ENCODE assay signal across 16 cellular contexts in genomic region chr5:133883916-133884315, GRCh38.
DNase-seq lines count a peak whose midpoint lies in the region; FAIRE-seq and TF ChIP-seq lines count a peak whose summit lies in the region.
"Had no signal": no experiment of that assay in that cellular context is flagged by ENCODE, and none has a peak within 500 bp of the region (broad histone marks: within the 10 kb centered on the region; RNA-seq: fewer than 3 reads in every experiment).

No MANE protein-coding gene starts in this region.

- H3K4me2 ChIP-seq in BLaER1 = peak overlapping the region; percentile 83
- H3K4me2 ChIP-seq: GM23338 had no signal

- H3K27ac ChIP-seq in BLaER1 (peak overlapping the region; percentile 69), sigmoid colon (no peak overlapping the region), tibial artery (no peak overlapping the region)

- no peaks in the 10 kb centered on the region for H3K9me3 ChIP-seq in BLaER1
- no peaks in the 10 kb centered on the region for H3K9me3 ChIP-seq in sigmoid colon
- no peaks in the 10 kb centered on the region for H3K9me3 ChIP-seq in tibial artery

- H3K36me3 ChIP-seq in BLaER1 (no peaks in the 10 kb centered on the region), sigmoid colon (no peaks in the 10 kb centered on the region), tibial artery (no peaks in the 10 kb centered on the region)

- peaks cover 25% of the 10 kb centered on the region for H3K4me1 Mint-ChIP-seq in chondrocyte (ENCODE audit: low read depth)
- peaks cover 66% of the 10 kb centered on the region for H3K4me1 Mint-ChIP-seq in nephron
- H3K4me1 Mint-ChIP-seq: GM23338 had no signal

- no peaks in the 10 kb centered on the region for H3K27me3 ChIP-seq in BLaER1
- no peaks in the 10 kb centered on the region for H3K27me3 ChIP-seq in sigmoid colon
- no peaks in the 10 kb centered on the region for H3K27me3 ChIP-seq in tibial artery

- H3K4me3 Mint-ChIP-seq in chondrocyte (ENCODE audit: unreplicated experiment) (no peak overlapping the region), nephron (no peak overlapping the region)
- H3K4me3 Mint-ChIP-seq: CD8-positive, alpha-beta T cell; GM23338 had no signal

- TF ChIP-seq CTCF in chondrocyte (IDR thresholded peaks at IDR 0.05) (no peak), nephron (IDR thresholded peaks at IDR 0.05; ENCODE audit: unreplicated experiment in 3 of 3) (no peak), sigmoid colon (IDR thresholded peaks at IDR 0.05) (no peak), tibial artery (IDR thresholded peaks at IDR 0.05) (no peak)

- no peak for FAIRE-seq in frontal cortex (lab: Jason Lieb, UNC)
- FAIRE-seq: H54 had no signal

- no peak overlapping the region for H3K27ac Mint-ChIP-seq in chondrocyte (ENCODE audit: unreplicated experiment)
- peak overlapping the region in 2 of 3 experiments; percentile 54 to 97 for H3K27ac Mint-ChIP-seq in nephron
- H3K27ac Mint-ChIP-seq: CD8-positive, alpha-beta T cell; GM23338 had no signal

- peaks cover 95% of the 10 kb centered on the region for H3K4me1 ChIP-seq in BLaER1
- peaks cover 0 to 22% (median 12%) of the 10 kb centered on the region in 4 donors for H3K4me1 ChIP-seq in sigmoid colon
- H3K4me1 ChIP-seq in tibial artery = no peaks in the 10 kb centered on the region

- WGBS in sigmoid colon, 2 donors = 89 to 92% methylated on average over 5 of the region's 5 CpGs

- H4K20me1 ChIP-seq in BLaER1 = no peaks in the 10 kb centered on the region

- intact Hi-C loops in sigmoid colon (cut with DNase I) = no loop called here
- intact Hi-C loops in tibial artery (cut with DNase I; ENCODE audit: low total_unique reads) = no loop called here

- TF ChIP-seq EP300 in sigmoid colon (IDR thresholded peaks at IDR 0.05) = no peak

- H3K27me3 Mint-ChIP-seq in chondrocyte (ENCODE audit: low read depth) = no peaks in the 10 kb centered on the region
- peaks cover 78% of the 10 kb centered on the region for H3K27me3 Mint-ChIP-seq in nephron (ENCODE audit: low read depth)

- no peak for TF ChIP-seq POLR2A in sigmoid colon (IDR thresholded peaks at IDR 0.05)

- H3K4me3 ChIP-seq in BLaER1 (no peak overlapping the region), sigmoid colon (no peak overlapping the region), tibial artery (no peak overlapping the region)
- H3K4me3 ChIP-seq: GM23338 had no signal

- H3K9ac ChIP-seq in BLaER1 = no peak overlapping the region

- DNase-seq in chondrocyte (ENCODE audit: low spot score) = peak; percentile 48
- peak; percentile 47 for DNase-seq in sigmoid colon
- no peak for DNase-seq in tibial artery
- no peak for DNase-seq in activated effector memory CD4-positive, alpha-beta T cell treated with anti-CD3 and anti-CD28 coated beads, Interleukin-2, amount 50 U/mL, for 16 hours
- DNase-seq in frontal cortex (ENCODE audit: low spot score in 2 of 2) = no peak
- DNase-seq in HK-2 (ENCODE audit: unreplicated experiment) = no peak
- DNase-seq: AML-193; Calu3; CD8-positive, alpha-beta T cell; DMS79 treated with DMSO at 0.1 percent for 48 hours; GF-D8; HCEC 1CT had no signal

- no peaks in the 10 kb centered on the region for H3K9me3 Mint-ChIP-seq in chondrocyte (ENCODE audit: low read depth)
- peaks cover 2% of the 10 kb centered on the region for H3K9me3 Mint-ChIP-seq in nephron
- H3K9me3 Mint-ChIP-seq: CD8-positive, alpha-beta T cell; GM23338 had no signal

- no peaks in the 10 kb centered on the region for H3K36me3 Mint-ChIP-seq in chondrocyte (ENCODE audit: low read depth)
- H3K36me3 Mint-ChIP-seq in nephron (ENCODE audit: low read depth) = no peaks in the 10 kb centered on the region
- H3K36me3 Mint-ChIP-seq: CD8-positive, alpha-beta T cell had no signal

Comparison
In these comparisons a context has a peak if more than half of its experiments do, and no peak if none do; other contexts are left out.
1. DNase-seq: peak in chondrocyte (single experiment) and sigmoid colon (single experiment); none in tibial artery (0 of 2), activated effector memory CD4-positive, alpha-beta T cell treated with anti-CD3 and anti-CD28 coated beads, Interleukin-2, amount 50 U/mL, for 16 hours (single experiment), frontal cortex (0 of 2) and HK-2 (single experiment).